In the genomic region with DNA sequence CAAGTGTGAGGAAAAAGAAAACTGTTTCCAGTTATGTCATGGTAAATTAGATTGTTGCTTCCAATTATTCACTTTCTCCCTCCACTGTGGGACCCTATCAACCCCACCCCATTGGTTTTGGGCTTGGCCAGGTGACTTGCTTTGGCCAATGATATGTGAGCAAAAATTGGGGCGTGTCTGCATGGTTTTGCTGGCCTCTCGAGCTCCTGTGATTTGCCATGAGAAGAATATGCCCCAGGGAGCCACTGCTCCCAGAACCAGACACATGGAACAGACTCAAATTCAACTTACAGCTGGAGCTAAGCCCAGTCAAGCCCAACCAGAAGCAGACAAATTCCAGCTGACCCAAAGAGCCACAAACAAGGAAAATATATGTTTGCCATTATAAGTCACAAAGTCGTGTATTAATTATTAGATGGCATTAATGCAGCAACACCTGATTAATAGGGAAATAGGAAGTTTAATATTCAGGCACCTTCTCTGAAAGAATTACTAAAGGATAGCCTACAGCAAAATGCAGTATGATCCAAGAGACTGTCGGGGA, we compare ENCODE assay signal across 29 cellular contexts.
DNase-seq lines count a peak whose midpoint lies in the region; ATAC-seq and TF ChIP-seq lines count a peak whose summit lies in the region.
"Had no signal": no experiment of that assay in that cellular context is flagged by ENCODE, and none has a peak within 500 bp of the region (broad histone marks: within the 10 kb centered on the region; RNA-seq: fewer than 3 reads in every experiment).

No MANE protein-coding gene starts in this region.

- POLR2A ChIA-PET in SK-N-SH (lab: Yijun Ruan, JAX): no interaction called here

- CTCF ChIA-PET in SK-N-SH (lab: Yijun Ruan, JAX): no interaction called here

- ATAC-seq in SK-N-SH treated with all-trans-retinoic acid at 6 μM for 48 hours: no peak
- no peak for ATAC-seq in GM19328 (IDR thresholded peaks at IDR 0.05; ENCODE audit: unreplicated experiment)
- no peak for ATAC-seq in HG03196 (IDR thresholded peaks at IDR 0.05; ENCODE audit: unreplicated experiment)
- ATAC-seq: left lung had no signal

- H3K27me3 ChIP-seq in SK-N-SH (ENCODE audit: insufficient read depth): no peaks in the 10 kb centered on the region
- H3K27me3 ChIP-seq in mesenchymal stem cell (ENCODE audit: control insufficient read depth in 1 of 2, insufficient read depth in 1 of 2, low read length in 2 of 2): no peaks in the 10 kb centered on the region
- H3K27me3 ChIP-seq: esophagus muscularis mucosa, left lung, neural progenitor cell, right atrium auricular region had no signal

- H3K14ac ChIP-seq in mesenchymal stem cell (ENCODE audit: low read length in 2 of 2): no peak overlapping the region

- H3K4me1 ChIP-seq in SK-N-SH (ENCODE audit: control insufficient read depth in 1 of 2, insufficient read depth in 2 of 2, low read depth in 1 of 2, low read length in 1 of 2) (peaks cover 0 to 7% of the 10 kb centered on the region in 2 experiments; a peak in 2 of 4 replicates), mesenchymal stem cell (ENCODE audit: control insufficient read depth, insufficient read depth, low read depth, low read length) (peaks cover 6% of the 10 kb centered on the region)
- H3K4me1 ChIP-seq: esophagus muscularis mucosa, neural progenitor cell, right atrium auricular region had no signal

- no peaks in the 10 kb centered on the region for H3K79me2 ChIP-seq in SK-N-SH (ENCODE audit: insufficient read depth)
- H3K79me2 ChIP-seq: parathyroid adenoma had no signal

- H2AK5ac ChIP-seq in mesenchymal stem cell (ENCODE audit: low read length, severe bottlenecking): no peak overlapping the region

- no peaks in the 10 kb centered on the region for H4K20me1 ChIP-seq in SK-N-SH (ENCODE audit: insufficient read depth)

- H3K4me3 ChIP-seq in SK-N-SH (ENCODE audit: low read depth in 2 of 2, low read length in 1 of 2) (no peak overlapping the region), choroid plexus epithelial cell (ENCODE audit: low read depth, low read length) (no peak overlapping the region), mesenchymal stem cell (ENCODE audit: insufficient read depth in 1 of 2, low read depth in 1 of 2, low read length in 2 of 2) (no peak overlapping the region)
- H3K4me3 ChIP-seq: dorsolateral prefrontal cortex, esophagus muscularis mucosa, left lung, neural progenitor cell, right atrium auricular region, smooth muscle cell had no signal

- no peak overlapping the region for H4K8ac ChIP-seq in mesenchymal stem cell (ENCODE audit: low read length)

- no peak overlapping the region for H2BK12ac ChIP-seq in mesenchymal stem cell (ENCODE audit: low read length in 2 of 2)

- no peak overlapping the region for H3K18ac ChIP-seq in mesenchymal stem cell (ENCODE audit: low read depth in 1 of 2, low read length in 2 of 2)

- H2BK120ac ChIP-seq in mesenchymal stem cell (ENCODE audit: low read depth, low read length): no peak overlapping the region

- H3K4ac ChIP-seq in mesenchymal stem cell (ENCODE audit: low read depth in 1 of 2, low read length in 2 of 2): peak overlapping the region in 1 of 2 experiments; percentile 38

- TF ChIP-seq CTCF in SK-N-SH (IDR thresholded peaks at IDR 0.05) (no peak), choroid plexus epithelial cell (conservative IDR thresholded peaks at IDR 0.05; ENCODE audit: low read depth, low read length) (no peak)

- H4K91ac ChIP-seq in mesenchymal stem cell (ENCODE audit: low read length): no peak overlapping the region

- H3K9me3 ChIP-seq in SK-N-SH (no peaks in the 10 kb centered on the region), mesenchymal stem cell (ENCODE audit: control insufficient read depth, low read length) (peaks cover under 1% of the 10 kb centered on the region)

- H3K4me2 ChIP-seq in SK-N-SH (no peak overlapping the region), mesenchymal stem cell (ENCODE audit: low read length, poor library complexity, severe bottlenecking) (no peak overlapping the region)
- H3K4me2 ChIP-seq: neural progenitor cell, smooth muscle cell had no signal

- H3K36me3 ChIP-seq in SK-N-SH (replicated peaks in 1 of 2; ENCODE audit: control insufficient read depth in 1 of 2, insufficient read depth in 2 of 2, low read length in 1 of 2) (no peaks in the 10 kb centered on the region), mesenchymal stem cell (ENCODE audit: control insufficient read depth in 1 of 2, insufficient read depth in 2 of 2, low read depth in 1 of 2, low read length in 2 of 2) (no peaks in the 10 kb centered on the region)
- H3K36me3 ChIP-seq: esophagus muscularis mucosa, left lung, neural progenitor cell, right atrium auricular region had no signal

- peak overlapping the region; percentile 29 for H2BK15ac ChIP-seq in mesenchymal stem cell (ENCODE audit: low read depth, poor library complexity, severe bottlenecking)

- TF ChIP-seq RAD21 in SK-N-SH (IDR thresholded peaks at IDR 0.05; ENCODE audit: low read length): no peak; the same call in 1 of the 2 replicates

- DNase-seq in SK-N-SH (peak; percentile 63), NCI-H446 treated with DMSO at 0.1 percent for 48 hours (lab: John Stamatoyannopoulos, UW) (peak; percentile 13), choroid plexus epithelial cell (ENCODE audit: low read depth) (peak; percentile 50), mesenchymal stem cell (peak; percentile 22), anterior cingulate cortex (lab: John Stamatoyannopoulos, UW) (no peak)
- DNase-seq: activated CD4-positive, alpha-beta T cell treated with anti-CD3 and anti-CD28 coated beads for 4 hours; aorta; CD4-positive, alpha-beta T cell; DND-41; dorsolateral prefrontal cortex; islet precursor cell; left lung; mesendoderm; MV-4-11; NCI-H1436 treated with DMSO at 0.1 percent for 48 hours; NCI-H2081 treated with DMSO at 0.1 percent for 48 hours; SIG-M5; stimulated activated naive CD4-positive, alpha-beta T cell; T-helper 9 cell had no signal

- H3K23ac ChIP-seq in mesenchymal stem cell (ENCODE audit: low read length in 2 of 2): no peak overlapping the region

- 0 out of 4 replicates have a peak, but pooled peaks of 1 of the 2 experiments have one; percentile 20 for TF ChIP-seq EP300 in SK-N-SH (IDR thresholded peaks at IDR 0.05; ENCODE audit: borderline replicate concordance in 1 of 2, low read depth in 1 of 2, low read length in 1 of 2)

- H3K9ac ChIP-seq in SK-N-SH (no peak overlapping the region), mesenchymal stem cell (ENCODE audit: low read length) (no peak overlapping the region)
- H3K9ac ChIP-seq: neural progenitor cell, parathyroid adenoma had no signal

- no peaks in the 10 kb centered on the region for H3F3A ChIP-seq in SK-N-SH (replicated peaks; ENCODE audit: insufficient read depth)

- no peak overlapping the region for H2BK5ac ChIP-seq in mesenchymal stem cell (ENCODE audit: low read depth, low read length, poor library complexity, severe bottlenecking)

- WGBS in SK-N-SH (ENCODE audit: low lambda C conversion rate): 49% methylated on average over 4 of the region's 4 CpGs
- 89% methylated on average over 3 of the region's 4 CpGs for WGBS in mesenchymal stem cell

- H2AFZ ChIP-seq in SK-N-SH (ENCODE audit: low read depth): no peak overlapping the region
- H2AFZ ChIP-seq in mesenchymal stem cell (ENCODE audit: low read depth, low read length): no peak overlapping the region
- H2AFZ ChIP-seq: neural progenitor cell, parathyroid adenoma had no signal

- no peaks in the 10 kb centered on the region for H3K79me1 ChIP-seq in mesenchymal stem cell (replicated peaks; ENCODE audit: low read length, poor library complexity, severe bottlenecking)

- peak overlapping the region in 1 of 2 experiments; percentile 73; a peak in 2 of 4 replicates for H3K27ac ChIP-seq in SK-N-SH (ENCODE audit: low read depth in 2 of 2, low read length in 1 of 2)
- no peak overlapping the region for H3K27ac ChIP-seq in mesenchymal stem cell (ENCODE audit: low read length, poor library complexity, severe bottlenecking)
- H3K27ac ChIP-seq: 22Rv1, dorsolateral prefrontal cortex, esophagus muscularis mucosa, HL-60, left lung, neural progenitor cell, parathyroid adenoma, right atrium auricular region had no signal

- no peaks in the 10 kb centered on the region for H3K9me2 ChIP-seq in SK-N-SH

TF ChIP-seq in SK-N-SH treated with all-trans-retinoic acid at 6 μM for 48 hours, 23 proteins besides CTCF, POLR2A, EP300 and RAD21 (continues in another document):
- TF ChIP-seq, protein P1, sequence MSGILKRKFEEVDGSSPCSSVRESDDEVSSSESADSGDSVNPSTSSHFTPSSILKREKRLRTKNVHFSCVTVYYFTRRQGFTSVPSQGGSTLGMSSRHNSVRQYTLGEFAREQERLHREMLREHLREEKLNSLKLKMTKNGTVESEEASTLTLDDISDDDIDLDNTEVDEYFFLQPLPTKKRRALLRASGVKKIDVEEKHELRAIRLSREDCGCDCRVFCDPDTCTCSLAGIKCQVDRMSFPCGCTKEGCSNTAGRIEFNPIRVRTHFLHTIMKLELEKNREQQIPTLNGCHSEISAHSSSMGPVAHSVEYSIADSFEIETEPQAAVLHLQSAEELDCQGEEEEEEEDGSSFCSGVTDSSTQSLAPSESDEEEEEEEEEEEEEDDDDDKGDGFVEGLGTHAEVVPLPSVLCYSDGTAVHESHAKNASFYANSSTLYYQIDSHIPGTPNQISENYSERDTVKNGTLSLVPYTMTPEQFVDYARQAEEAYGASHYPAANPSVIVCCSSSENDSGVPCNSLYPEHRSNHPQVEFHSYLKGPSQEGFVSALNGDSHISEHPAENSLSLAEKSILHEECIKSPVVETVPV (CRISPR knock-in tag; IDR thresholded peaks at IDR 0.05): no peak
- TF ChIP-seq PPARA (CRISPR knock-in tag; IDR thresholded peaks at IDR 0.05; ENCODE audit: borderline replicate concordance): no peak
- no peak for TF ChIP-seq ARNTL (CRISPR knock-in tag; IDR thresholded peaks at IDR 0.05; ENCODE audit: borderline replicate concordance, low read depth)
- TF ChIP-seq GLIS3 (CRISPR knock-in tag; IDR thresholded peaks at IDR 0.05): no peak
- no peak for TF ChIP-seq CSDC2 (CRISPR knock-in tag; IDR thresholded peaks at IDR 0.05)
- no peak for TF ChIP-seq BACH2 (CRISPR knock-in tag; IDR thresholded peaks at IDR 0.05; ENCODE audit: borderline replicate concordance)
- no peak for TF ChIP-seq ZC3H10 (CRISPR knock-in tag; IDR thresholded peaks at IDR 0.05)
- no peak for TF ChIP-seq ZNF8 (CRISPR knock-in tag; IDR thresholded peaks at IDR 0.05)
- no peak for TF ChIP-seq ZFP30 (CRISPR knock-in tag; IDR thresholded peaks at IDR 0.05)

Comparison
In these comparisons a context has a peak if more than half of its experiments do, and no peak if none do; other contexts are left out.
1. DNase-seq: peak in SK-N-SH (single experiment), NCI-H446 treated with DMSO at 0.1 percent for 48 hours (single experiment), choroid plexus epithelial cell (single experiment) and mesenchymal stem cell (single experiment); none in anterior cingulate cortex (0 of 58).